ENCODE assay signal across 9 cellular contexts in genomic region chr2:64975232-64975791, GRCh38. TPM values are rescaled to one million over a fixed set of nuclear protein-coding genes. Genes with fewer than 3 reads are reported as not detected.
DNase-seq lines count a peak whose midpoint lies in the region; ATAC-seq lines count a peak whose summit lies in the region.
"Had no signal": no experiment of that assay in that cellular context is flagged by ENCODE, and none has a peak within 500 bp of the region (broad histone marks: within the 10 kb centered on the region; RNA-seq: fewer than 3 reads in every experiment).

No MANE protein-coding gene starts in this region.

- DNase-seq in SHP77 (lab: John Stamatoyannopoulos, UW) (peak; percentile 23 to 24), SHP77 treated with DMSO at 0.1 percent for 48 hours (lab: John Stamatoyannopoulos, UW) (no peak), cerebellum (ENCODE audit: low spot score) (peak; percentile 75), islet precursor cell (peak; percentile 82), KBM-7 (no peak)
- DNase-seq: NCI-H82 had no signal

- in situ Hi-C loops in KBM-7 (cut with MboI; ENCODE audit: low pct_unique_long_range_greater_than_20kb, low sequenced_read_pairs) = no loop called here

- ATAC-seq in HG02852 (IDR thresholded peaks at IDR 0.05; ENCODE audit: unreplicated experiment) (no peak), HG03565 (IDR thresholded peaks at IDR 0.05; ENCODE audit: unreplicated experiment) (no peak), HG02678 (IDR thresholded peaks at IDR 0.05; ENCODE audit: unreplicated experiment) (no peak)

RNA-seq across cellular contexts. Expression of gene SLC1A4, which starts 13.9 kb away (rescaled TPM):
- 44.3 TPM for total RNA-seq in cerebellum

Comparison
In these comparisons a context has a peak if more than half of its experiments do, and no peak if none do; other contexts are left out.
1. DNase-seq: peak in SHP77 (2 of 2), cerebellum (single experiment) and islet precursor cell (single experiment); none in SHP77 treated with DMSO at 0.1 percent for 48 hours (single experiment) and KBM-7 (single experiment).